8 cellular contexts compared by ENCODE assay signal in genomic region chr6:47477497-47478232, GRCh38. TPM values are rescaled to one million over a fixed set of nuclear protein-coding genes. Genes with fewer than 3 reads are reported as not detected.
A peak's percentile ranks its signal among the peaks of the same experiment; 100 is the strongest.
DNase-seq lines count a peak whose midpoint lies in the region; ATAC-seq and TF ChIP-seq lines count a peak whose summit lies in the region.

TSS of gene CD2AP (plus strand) at chr6:47477789. CDS start at chr6:47478245, 456 bp downstream.

- H3T11ph ChIP-seq in H9 (ENCODE audit: low read length) = no peak within 1 kb of the TSS

- H3K79me1 ChIP-seq in H9 (ENCODE audit: insufficient read depth, low read depth, low read length, poor library complexity, severe bottlenecking) = no peaks in the 10 kb centered on the region

- H4K20me1 ChIP-seq in H9 (ENCODE audit: control insufficient read depth, insufficient read depth, insufficient read length) = no peaks in the 10 kb centered on the region

- H3K4ac ChIP-seq in H9 (ENCODE audit: low read depth, low read length) = peak within 1 kb of the TSS; percentile 3; the same call in 1 of the 2 replicates

- no peak within 1 kb of the TSS for H3K23ac ChIP-seq in H9 (ENCODE audit: insufficient read length, low read depth, low read length)

- H3K27me3 ChIP-seq in H9 (ENCODE audit: insufficient read depth, low read length) = no peaks in the 10 kb centered on the region

- WGBS in H9 (ENCODE audit: extremely low coverage, insufficient read length, low lambda C conversion rate) = no CpG with 5 or more reads among the region's 83 CpGs

- no peak within 1 kb of the TSS for H2AFZ ChIP-seq in H9 (ENCODE audit: low read length)

- H3K9me3 ChIP-seq in H9 (ENCODE audit: control insufficient read depth, low read depth, low read length) = no peaks in the 10 kb centered on the region

- H3K36me3 Mint-ChIP-seq in H9 (ENCODE audit: insufficient read depth in 1 of 3, low read depth in 3 of 3) = peaks cover 0 to 2% (median 1%) of the 10 kb centered on the region in 3 experiments; a peak in 1 of 7 replicates
- no peaks in the 10 kb centered on the region for H3K36me3 Mint-ChIP-seq in nephron (ENCODE audit: low read depth)

- peak within 1 kb of the TSS; percentile 78 for H3K27ac ChIP-seq in H9 (ENCODE audit: insufficient read length, low read depth, low read length)

- H2BK20ac ChIP-seq in H9 (ENCODE audit: low read depth, low read length, poor library complexity, severe bottlenecking) = no peak within 1 kb of the TSS

- no peak within 1 kb of the TSS for H4K5ac ChIP-seq in H9 (ENCODE audit: insufficient read length, low read depth, low read length)

- peak within 1 kb of the TSS; percentile 86 for H3K14ac ChIP-seq in H9 (ENCODE audit: insufficient read depth, low read length)

- no peak within 1 kb of the TSS for H4K8ac ChIP-seq in H9 (replicated peaks; ENCODE audit: insufficient read length, low read depth, low read length)

- H3K27me3 Mint-ChIP-seq in H9 (ENCODE audit: low read depth) = no peaks in the 10 kb centered on the region; the same call in 1 of the 2 replicates
- no peaks in the 10 kb centered on the region for H3K27me3 Mint-ChIP-seq in nephron (ENCODE audit: low read depth)
- no peaks in the 10 kb centered on the region for H3K27me3 Mint-ChIP-seq in stimulated activated naive CD8-positive, alpha-beta T cell treated with anti-CD3 and anti-CD28 coated beads, Interleukin-15, amount 100 ng/mL, for 72 hours

- DNase-seq in GDM1 (lab: John Stamatoyannopoulos, UW) = peak; percentile 85
- peak; percentile 97 for DNase-seq in H9
- peak; percentile 89 for DNase-seq in M059J (ENCODE audit: low read depth)
- peak; percentile 93 for DNase-seq in activated effector memory CD4-positive, alpha-beta T cell treated with anti-CD3 and anti-CD28 coated beads, Interleukin-2, amount 50 U/mL, for 16 hours
- peak; percentile 75 for DNase-seq in fibroblast of the aortic adventitia (ENCODE audit: low read depth)
- DNase-seq in stimulated activated naive CD8-positive, alpha-beta T cell treated with anti-CD3 and anti-CD28 coated beads, Interleukin-15, amount 100 ng/mL, for 72 hours = peak; percentile 82 to 87

- no peak within 1 kb of the TSS for H3K56ac ChIP-seq in H9 (ENCODE audit: insufficient read length, low read depth, low read length)

- H3K4me2 ChIP-seq in H9 (ENCODE audit: insufficient read depth, insufficient read length, low read length) = peak within 1 kb of the TSS; percentile 82

- H3K9ac ChIP-seq in H9 (ENCODE audit: extremely low read depth, insufficient read length, low read length) = peak within 1 kb of the TSS; percentile 93

- H2BK120ac ChIP-seq in H9 (ENCODE audit: low read depth, low read length, poor library complexity, severe bottlenecking) = peak within 1 kb of the TSS; percentile 39

- peak; percentile 92 for ATAC-seq in stimulated activated naive CD8-positive, alpha-beta T cell treated with anti-CD3 and anti-CD28 coated beads, Interleukin-15, amount 100 ng/mL, for 72 hours

- peak within 1 kb of the TSS; percentile 85 for H3K18ac ChIP-seq in H9 (ENCODE audit: insufficient read length, low read depth, low read length)

- H4K91ac ChIP-seq in H9 (ENCODE audit: insufficient read length, low read depth, low read length) = no peak within 1 kb of the TSS

- H3K23me2 ChIP-seq in H9 (ENCODE audit: insufficient read length, low read depth, low read length, poor library complexity, severe bottlenecking) = peaks cover 15% of the 10 kb centered on the region

- H3K4me3 ChIP-seq in fibroblast of the aortic adventitia (ENCODE audit: low read depth, low read length) = peak within 1 kb of the TSS; percentile 88

- peaks cover 30% of the 10 kb centered on the region; the same call in 1 of the 2 replicates for H3K79me2 ChIP-seq in H9 (ENCODE audit: insufficient read depth, low read length)

- H3K27ac Mint-ChIP-seq in H9 (peak within 1 kb of the TSS; percentile 100), nephron (peak within 1 kb of the TSS; percentile 94 to 98 (median 94))
- peak within 1 kb of the TSS; percentile 89 to 99 for H3K27ac Mint-ChIP-seq in stimulated activated naive CD8-positive, alpha-beta T cell treated with anti-CD3 and anti-CD28 coated beads, Interleukin-15, amount 100 ng/mL, for 72 hours

- no peaks in the 10 kb centered on the region; the same call in 1 of the 2 replicates for H3K4me1 ChIP-seq in H9 (ENCODE audit: insufficient read depth, low read length)

- H2BK15ac ChIP-seq in H9 (ENCODE audit: low read depth, low read length) = no peak within 1 kb of the TSS

- H2BK5ac ChIP-seq in H9 (ENCODE audit: insufficient read length, low read length) = no peak within 1 kb of the TSS

- H3K9me3 Mint-ChIP-seq in H9 (no peaks in the 10 kb centered on the region), nephron (no peaks in the 10 kb centered on the region)
- H3K9me3 Mint-ChIP-seq in stimulated activated naive CD8-positive, alpha-beta T cell treated with anti-CD3 and anti-CD28 coated beads, Interleukin-15, amount 100 ng/mL, for 72 hours = no peaks in the 10 kb centered on the region

- H3K4me3 Mint-ChIP-seq in H9 (peak within 1 kb of the TSS; percentile 96 to 99), nephron (peak within 1 kb of the TSS; percentile 95 to 97 (median 96))
- H3K4me3 Mint-ChIP-seq in stimulated activated naive CD8-positive, alpha-beta T cell treated with anti-CD3 and anti-CD28 coated beads, Interleukin-15, amount 100 ng/mL, for 72 hours = peak within 1 kb of the TSS; percentile 94 to 100

- TF ChIP-seq CTCF in H9 (conservative IDR thresholded peaks at IDR 0.05) (no peak), fibroblast of the aortic adventitia (IDR thresholded peaks at IDR 0.05; ENCODE audit: insufficient read depth, low read length) (no peak), nephron (IDR thresholded peaks at IDR 0.05; ENCODE audit: unreplicated experiment in 3 of 3) (no peak)

- H2AK5ac ChIP-seq in H9 (ENCODE audit: insufficient read length, low read length) = no peak within 1 kb of the TSS

- H3K4me1 Mint-ChIP-seq in H9 (peaks cover 30 to 41% of the 10 kb centered on the region in 2 experiments), nephron (peaks cover 25% of the 10 kb centered on the region)
- H3K4me1 Mint-ChIP-seq in stimulated activated naive CD8-positive, alpha-beta T cell treated with anti-CD3 and anti-CD28 coated beads, Interleukin-15, amount 100 ng/mL, for 72 hours = peaks cover 48% of the 10 kb centered on the region

- peak within 1 kb of the TSS; percentile 55 for H2BK12ac ChIP-seq in H9 (ENCODE audit: insufficient read length, low read depth, low read length)

- peak; percentile 80 for TF ChIP-seq POLR2A in Raji (IDR thresholded peaks at IDR 0.05; ENCODE audit: insufficient read depth, low read depth, low read length)

RNA-seq across cellular contexts. Expression of gene CD2AP, which starts in this region (rescaled TPM):
- total RNA-seq in H9 (2021) (50.1 and 50.5 TPM in 2 replicates), fibroblast of the aortic adventitia (ENCODE audit: low replicate concordance) (33.3 and 41.2 TPM in 2 replicates)
- 28.8 and 33.4 TPM in 2 replicates for total RNA-seq in M059J (2014; rRNA removed; shearing (Covaris generic))

Comparison
In these comparisons a context has a peak if more than half of its experiments do, and no peak if none do; other contexts are left out.
1. Peak in every context shown above with its lines: DNase-seq, ATAC-seq, H3K4me3 ChIP-seq and H3K27ac ChIP-seq.